1 cellular context compared by ENCODE assay signal in the genomic region with DNA sequence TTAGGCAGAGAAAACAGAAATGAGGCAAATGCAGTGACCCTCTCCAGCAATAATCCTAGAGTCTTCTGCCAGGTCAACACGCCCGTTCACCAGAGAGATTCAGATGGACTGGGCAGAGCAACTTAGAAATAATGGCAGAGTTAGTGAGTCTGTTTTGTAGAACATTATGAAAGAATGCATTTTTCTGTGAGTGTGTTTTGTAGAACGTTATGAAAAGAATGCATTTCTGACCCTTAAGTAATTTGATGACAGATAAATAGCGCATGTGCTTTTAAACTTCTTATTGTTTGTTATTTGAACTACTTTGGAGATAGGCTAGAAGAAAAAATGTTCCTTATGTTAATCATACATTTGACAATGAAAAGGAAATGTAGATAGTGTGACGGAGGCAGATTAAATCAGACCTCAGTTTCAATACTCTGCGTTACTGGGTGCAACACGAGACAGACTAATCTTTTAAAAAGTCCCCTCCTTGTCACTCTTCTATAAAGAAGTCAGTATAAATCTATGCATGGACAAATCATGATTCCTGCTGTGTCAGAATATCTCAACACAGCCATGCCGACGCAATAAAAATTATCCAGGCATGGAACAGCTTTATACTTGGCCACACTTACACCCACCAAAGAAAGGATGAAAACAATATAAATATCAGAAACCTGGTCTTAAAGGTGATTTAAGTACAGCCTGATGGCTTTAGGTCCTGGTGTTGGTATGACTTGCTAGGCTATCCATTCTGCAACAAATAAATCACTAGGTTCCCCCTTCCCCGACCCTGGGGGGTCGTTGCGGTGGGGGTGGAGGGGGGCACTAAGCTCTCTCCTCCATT.
TF ChIP-seq lines count a peak whose summit lies in the region.

No MANE protein-coding gene starts in this region.

TF ChIP-seq in GM23338, 12 proteins besides CTCF, POLR2A, EP300 and RAD21 (continued from another document):
- TF ChIP-seq, protein P1, sequence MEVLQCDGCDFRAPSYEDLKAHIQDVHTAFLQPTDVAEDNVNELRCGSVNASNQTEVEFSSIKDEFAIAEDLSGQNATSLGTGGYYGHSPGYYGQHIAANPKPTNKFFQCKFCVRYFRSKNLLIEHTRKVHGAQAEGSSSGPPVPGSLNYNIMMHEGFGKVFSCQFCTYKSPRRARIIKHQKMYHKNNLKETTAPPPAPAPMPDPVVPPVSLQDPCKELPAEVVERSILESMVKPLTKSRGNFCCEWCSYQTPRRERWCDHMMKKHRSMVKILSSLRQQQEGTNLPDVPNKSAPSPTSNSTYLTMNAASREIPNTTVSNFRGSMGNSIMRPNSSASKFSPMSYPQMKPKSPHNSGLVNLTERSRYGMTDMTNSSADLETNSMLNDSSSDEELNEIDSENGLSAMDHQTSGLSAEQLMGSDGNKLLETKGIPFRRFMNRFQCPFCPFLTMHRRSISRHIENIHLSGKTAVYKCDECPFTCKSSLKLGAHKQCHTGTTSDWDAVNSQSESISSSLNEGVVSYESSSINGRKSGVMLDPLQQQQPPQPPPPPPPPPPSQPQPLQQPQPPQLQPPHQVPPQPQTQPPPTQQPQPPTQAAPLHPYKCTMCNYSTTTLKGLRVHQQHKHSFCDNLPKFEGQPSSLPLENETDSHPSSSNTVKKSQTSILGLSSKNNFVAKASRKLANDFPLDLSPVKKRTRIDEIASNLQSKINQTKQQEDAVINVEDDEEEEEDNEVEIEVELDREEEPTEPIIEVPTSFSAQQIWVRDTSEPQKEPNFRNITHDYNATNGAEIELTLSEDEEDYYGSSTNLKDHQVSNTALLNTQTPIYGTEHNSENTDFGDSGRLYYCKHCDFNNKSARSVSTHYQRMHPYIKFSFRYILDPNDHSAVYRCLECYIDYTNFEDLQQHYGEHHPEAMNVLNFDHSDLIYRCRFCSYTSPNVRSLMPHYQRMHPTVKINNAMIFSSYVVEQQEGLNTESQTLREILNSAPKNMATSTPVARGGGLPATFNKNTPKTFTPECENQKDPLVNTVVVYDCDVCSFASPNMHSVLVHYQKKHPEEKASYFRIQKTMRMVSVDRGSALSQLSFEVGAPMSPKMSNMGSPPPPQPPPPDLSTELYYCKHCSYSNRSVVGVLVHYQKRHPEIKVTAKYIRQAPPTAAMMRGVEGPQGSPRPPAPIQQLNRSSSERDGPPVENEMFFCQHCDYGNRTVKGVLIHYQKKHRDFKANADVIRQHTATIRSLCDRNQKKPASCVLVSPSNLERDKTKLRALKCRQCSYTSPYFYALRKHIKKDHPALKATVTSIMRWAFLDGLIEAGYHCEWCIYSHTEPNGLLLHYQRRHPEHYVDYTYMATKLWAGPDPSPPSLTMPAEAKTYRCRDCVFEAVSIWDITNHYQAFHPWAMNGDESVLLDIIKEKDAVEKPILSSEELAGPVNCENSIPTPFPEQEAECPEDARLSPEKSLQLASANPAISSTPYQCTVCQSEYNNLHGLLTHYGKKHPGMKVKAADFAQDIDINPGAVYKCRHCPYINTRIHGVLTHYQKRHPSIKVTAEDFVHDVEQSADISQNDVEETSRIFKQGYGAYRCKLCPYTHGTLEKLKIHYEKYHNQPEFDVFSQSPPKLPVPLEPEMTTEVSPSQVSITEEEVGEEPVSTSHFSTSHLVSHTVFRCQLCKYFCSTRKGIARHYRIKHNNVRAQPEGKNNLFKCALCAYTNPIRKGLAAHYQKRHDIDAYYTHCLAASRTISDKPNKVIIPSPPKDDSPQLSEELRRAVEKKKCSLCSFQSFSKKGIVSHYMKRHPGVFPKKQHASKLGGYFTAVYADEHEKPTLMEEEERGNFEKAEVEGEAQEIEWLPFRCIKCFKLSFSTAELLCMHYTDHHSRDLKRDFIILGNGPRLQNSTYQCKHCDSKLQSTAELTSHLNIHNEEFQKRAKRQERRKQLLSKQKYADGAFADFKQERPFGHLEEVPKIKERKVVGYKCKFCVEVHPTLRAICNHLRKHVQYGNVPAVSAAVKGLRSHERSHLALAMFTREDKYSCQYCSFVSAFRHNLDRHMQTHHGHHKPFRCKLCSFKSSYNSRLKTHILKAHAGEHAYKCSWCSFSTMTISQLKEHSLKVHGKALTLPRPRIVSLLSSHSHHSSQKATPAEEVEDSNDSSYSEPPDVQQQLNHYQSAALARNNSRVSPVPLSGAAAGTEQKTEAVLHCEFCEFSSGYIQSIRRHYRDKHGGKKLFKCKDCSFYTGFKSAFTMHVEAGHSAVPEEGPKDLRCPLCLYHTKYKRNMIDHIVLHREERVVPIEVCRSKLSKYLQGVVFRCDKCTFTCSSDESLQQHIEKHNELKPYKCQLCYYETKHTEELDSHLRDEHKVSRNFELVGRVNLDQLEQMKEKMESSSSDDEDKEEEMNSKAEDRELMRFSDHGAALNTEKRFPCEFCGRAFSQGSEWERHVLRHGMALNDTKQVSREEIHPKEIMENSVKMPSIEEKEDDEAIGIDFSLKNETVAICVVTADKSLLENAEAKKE (CRISPR knock-in tag; IDR thresholded peaks at IDR 0.05): no peak
- TF ChIP-seq REST (IDR thresholded peaks at IDR 0.05; ENCODE audit: unreplicated experiment) (no peak), EZH2 (IDR thresholded peaks at IDR 0.05; ENCODE audit: low read depth, unreplicated experiment) (no peak), JUNB (IDR thresholded peaks at IDR 0.05; ENCODE audit: unreplicated experiment) (no peak)
